Comparison of ENCODE assay signal across 8 cellular contexts in genomic region chrX:118536204-118536603, GRCh38. TPM values are rescaled to one million over a fixed set of nuclear protein-coding genes. Genes with fewer than 3 reads are reported as not detected.
DNase-seq lines count a peak whose midpoint lies in the region; ATAC-seq and TF ChIP-seq lines count a peak whose summit lies in the region.

No MANE protein-coding gene starts in this region.

- no peak for TF ChIP-seq POLR2A in thyroid gland (IDR thresholded peaks at IDR 0.05)

- peaks cover 7 to 29% of the 10 kb centered on the region in 2 donors for H3K4me1 ChIP-seq in thyroid gland

- CTCF ChIA-PET in activated naive CD4-positive, alpha-beta T cell treated with anti-CD3 and anti-CD28 coated beads for 36 hours (lab: Charles Lee): interaction anchor here (0.6 to 2.0 kb wide), 2 partner anchors 64 to 1950 kb away, joined by 4 to 6 read pairs; no protein-coding TSS in a partner anchor
- CTCF ChIA-PET in activated CD4-positive, alpha-beta memory T cell treated with anti-CD3 and anti-CD28 coated beads, Interleukin-2, amount 10 ng/mL, durations not matched to agents 7 days and 5 days (lab: Charles Lee): interaction anchor here (1.2 kb wide), 1 partner anchor 8 kb away, joined by 3 read pairs; no protein-coding TSS in a partner anchor

- WGBS in thyroid gland, 2 donors: 74 to 96% methylated on average over 2 of the region's 2 CpGs

- ATAC-seq in HG02938 (IDR thresholded peaks at IDR 0.05; ENCODE audit: unreplicated experiment): peak; percentile 74

- H3K4me3 ChIP-seq in thyroid gland (replicated peaks in 1 of 3) (no peak overlapping the region), WERI-Rb-1 (ENCODE audit: low read depth, low read length) (no peak overlapping the region)

- no peaks in the 10 kb centered on the region for H3K27me3 Mint-ChIP-seq in activated naive CD4-positive, alpha-beta T cell treated with anti-CD3 and anti-CD28 coated beads for 36 hours (ENCODE audit: low read depth)
- H3K27me3 Mint-ChIP-seq in activated CD4-positive, alpha-beta memory T cell treated with anti-CD3 and anti-CD28 coated beads, Interleukin-2, amount 10 ng/mL, durations not matched to agents 7 days and 5 days: no peaks in the 10 kb centered on the region

- H3K9me3 ChIP-seq in thyroid gland: no peaks in the 10 kb centered on the region
- H3K9me3 ChIP-seq in WERI-Rb-1 (ENCODE audit: severe bottlenecking): no peaks in the 10 kb centered on the region

- POLR2A ChIA-PET in activated CD4-positive, alpha-beta memory T cell treated with anti-CD3 and anti-CD28 coated beads, Interleukin-2, amount 10 ng/mL, durations not matched to agents 7 days and 5 days (lab: Charles Lee): interaction anchor here (1.0 to 13.9 kb wide), 2 partner anchors 12 to 37 kb away, joined by 3 to 389 read pairs; partner anchors contain the start of gene DOCK11

- H3K27me3 ChIP-seq in thyroid gland: no peaks in the 10 kb centered on the region
- peaks cover 52% of the 10 kb centered on the region for H3K27me3 ChIP-seq in WERI-Rb-1 (ENCODE audit: insufficient read depth, low read depth, severe bottlenecking)

- in situ Hi-C loops in GM13976 (cut with MboI; ENCODE audit: low sequenced_read_pairs, unreplicated experiment): no loop called here

- H3K27ac Mint-ChIP-seq in activated naive CD4-positive, alpha-beta T cell treated with anti-CD3 and anti-CD28 coated beads for 36 hours: peak overlapping the region; percentile 92
- H3K27ac Mint-ChIP-seq in activated CD4-positive, alpha-beta memory T cell treated with anti-CD3 and anti-CD28 coated beads, Interleukin-2, amount 10 ng/mL, durations not matched to agents 7 days and 5 days: peak overlapping the region; percentile 92

- no peaks in the 10 kb centered on the region for H3K36me3 ChIP-seq in thyroid gland
- H3K36me3 ChIP-seq in WERI-Rb-1: no peaks in the 10 kb centered on the region

- H3K4me3 Mint-ChIP-seq in activated naive CD4-positive, alpha-beta T cell treated with anti-CD3 and anti-CD28 coated beads for 36 hours: peak overlapping the region; percentile 48
- H3K4me3 Mint-ChIP-seq in activated CD4-positive, alpha-beta memory T cell treated with anti-CD3 and anti-CD28 coated beads, Interleukin-2, amount 10 ng/mL, durations not matched to agents 7 days and 5 days: peak overlapping the region; percentile 33

- peaks cover 6% of the 10 kb centered on the region for H3K36me3 Mint-ChIP-seq in activated naive CD4-positive, alpha-beta T cell treated with anti-CD3 and anti-CD28 coated beads for 36 hours (ENCODE audit: low read depth)
- peaks cover 12% of the 10 kb centered on the region for H3K36me3 Mint-ChIP-seq in activated CD4-positive, alpha-beta memory T cell treated with anti-CD3 and anti-CD28 coated beads, Interleukin-2, amount 10 ng/mL, durations not matched to agents 7 days and 5 days (ENCODE audit: low read depth)

- peak; percentile 15 for DNase-seq in activated naive CD4-positive, alpha-beta T cell treated with anti-CD3 and anti-CD28 coated beads for 36 hours
- DNase-seq in activated naive CD4-positive, alpha-beta T cell treated with anti-CD3 and anti-CD28 coated beads, Interleukin-2, amount 50 U/mL, for 16 hours: no peak
- no peak for DNase-seq in activated CD4-positive, alpha-beta memory T cell treated with anti-CD3 and anti-CD28 coated beads, Interleukin-2, amount 10 ng/mL, durations not matched to agents 7 days and 5 days
- DNase-seq in thyroid gland (no peak), WERI-Rb-1 (no peak), GM13976 (ENCODE audit: low spot score) (no peak)
- DNase-seq in stimulated activated CD4-positive, alpha-beta T cell treated with anti-CD3 and anti-CD28 coated beads, Interleukin-12 subunit alpha, Interleukin-12 subunit beta, amount 100 ng/mL, for 4 hours: no peak

- no peaks in the 10 kb centered on the region for H3K9me3 Mint-ChIP-seq in activated naive CD4-positive, alpha-beta T cell treated with anti-CD3 and anti-CD28 coated beads for 36 hours
- no peaks in the 10 kb centered on the region for H3K9me3 Mint-ChIP-seq in activated CD4-positive, alpha-beta memory T cell treated with anti-CD3 and anti-CD28 coated beads, Interleukin-2, amount 10 ng/mL, durations not matched to agents 7 days and 5 days

- intact Hi-C loops in activated naive CD4-positive, alpha-beta T cell treated with anti-CD3 and anti-CD28 coated beads for 36 hours (cut with micrococcal nuclease): loop anchor here (1.0 to 10.0 kb wide), 8 partner anchors 8 to 1149 kb away; partner anchors contain the start of gene WDR44
- intact Hi-C loops in thyroid gland (cut with DNase I): no loop called here

- peak overlapping the region; percentile 7 to 64 (median 33) for H3K27ac ChIP-seq in thyroid gland
- no peak overlapping the region for H3K27ac ChIP-seq in WERI-Rb-1

- TF ChIP-seq CTCF in thyroid gland (IDR thresholded peaks at IDR 0.05) (no peak), WERI-Rb-1 (IDR thresholded peaks at IDR 0.05; ENCODE audit: low read depth, low read length) (no peak), GM13976 (IDR thresholded peaks at IDR 0.05; ENCODE audit: borderline replicate concordance, control extremely low read depth, extremely low read depth, insufficient read depth, missing control alignments) (no peak)

- peaks cover 70% of the 10 kb centered on the region for H3K4me1 Mint-ChIP-seq in activated naive CD4-positive, alpha-beta T cell treated with anti-CD3 and anti-CD28 coated beads for 36 hours (ENCODE audit: low read depth)
- peaks cover 70% of the 10 kb centered on the region for H3K4me1 Mint-ChIP-seq in activated CD4-positive, alpha-beta memory T cell treated with anti-CD3 and anti-CD28 coated beads, Interleukin-2, amount 10 ng/mL, durations not matched to agents 7 days and 5 days

RNA-seq across cellular contexts. Expression of gene DOCK11, which starts 40.6 kb away (rescaled TPM):
- 10 to 100 TPM; 32.8 to 34.8 TPM for total RNA-seq in activated naive CD4-positive, alpha-beta T cell treated with anti-CD3 and anti-CD28 coated beads for 36 hours
- total RNA-seq in activated CD4-positive, alpha-beta memory T cell treated with anti-CD3 and anti-CD28 coated beads, Interleukin-2, amount 10 ng/mL, durations not matched to agents 7 days and 5 days: 10 to 100 TPM; 79.0 to 82.9 TPM
- 10 to 100 TPM; 36.0 to 50.0 (median 41.1) TPM for total RNA-seq in thyroid gland
